In genomic region chr10:52032681-52033629, GRCh38 we compare ENCODE assay signal across 1 cellular context.
TF ChIP-seq lines count a peak whose summit lies in the region.

No MANE protein-coding gene starts in this region.

TF ChIP-seq in WTC11, 78 proteins besides CTCF, POLR2A, EP300 and RAD21 (continued from another document):
- TF ChIP-seq, protein P1, sequence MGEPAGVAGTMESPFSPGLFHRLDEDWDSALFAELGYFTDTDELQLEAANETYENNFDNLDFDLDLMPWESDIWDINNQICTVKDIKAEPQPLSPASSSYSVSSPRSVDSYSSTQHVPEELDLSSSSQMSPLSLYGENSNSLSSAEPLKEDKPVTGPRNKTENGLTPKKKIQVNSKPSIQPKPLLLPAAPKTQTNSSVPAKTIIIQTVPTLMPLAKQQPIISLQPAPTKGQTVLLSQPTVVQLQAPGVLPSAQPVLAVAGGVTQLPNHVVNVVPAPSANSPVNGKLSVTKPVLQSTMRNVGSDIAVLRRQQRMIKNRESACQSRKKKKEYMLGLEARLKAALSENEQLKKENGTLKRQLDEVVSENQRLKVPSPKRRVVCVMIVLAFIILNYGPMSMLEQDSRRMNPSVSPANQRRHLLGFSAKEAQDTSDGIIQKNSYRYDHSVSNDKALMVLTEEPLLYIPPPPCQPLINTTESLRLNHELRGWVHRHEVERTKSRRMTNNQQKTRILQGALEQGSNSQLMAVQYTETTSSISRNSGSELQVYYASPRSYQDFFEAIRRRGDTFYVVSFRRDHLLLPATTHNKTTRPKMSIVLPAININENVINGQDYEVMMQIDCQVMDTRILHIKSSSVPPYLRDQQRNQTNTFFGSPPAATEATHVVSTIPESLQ (CRISPR knock-in tag; IDR thresholded peaks at IDR 0.05) = no peak
- TF ChIP-seq KAT7 (CRISPR knock-in tag; IDR thresholded peaks at IDR 0.05; ENCODE audit: borderline replicate concordance) = no peak
- TF ChIP-seq USF2 (CRISPR knock-in tag; IDR thresholded peaks at IDR 0.05) = no peak
- TF ChIP-seq TEAD1 (CRISPR knock-in tag; IDR thresholded peaks at IDR 0.05) = no peak
- TF ChIP-seq MAX (CRISPR knock-in tag; IDR thresholded peaks at IDR 0.05) = no peak
- no peak for TF ChIP-seq CREM (CRISPR knock-in tag; IDR thresholded peaks at IDR 0.05)
- no peak for TF ChIP-seq SMAD3 (CRISPR knock-in tag; IDR thresholded peaks at IDR 0.05; ENCODE audit: borderline replicate concordance)
- no peak for TF ChIP-seq JAZF1 (CRISPR knock-in tag; IDR thresholded peaks at IDR 0.05)
- TF ChIP-seq MXD4 (CRISPR knock-in tag; IDR thresholded peaks at IDR 0.05; ENCODE audit: borderline replicate concordance) = no peak
- TF ChIP-seq, protein P2, sequence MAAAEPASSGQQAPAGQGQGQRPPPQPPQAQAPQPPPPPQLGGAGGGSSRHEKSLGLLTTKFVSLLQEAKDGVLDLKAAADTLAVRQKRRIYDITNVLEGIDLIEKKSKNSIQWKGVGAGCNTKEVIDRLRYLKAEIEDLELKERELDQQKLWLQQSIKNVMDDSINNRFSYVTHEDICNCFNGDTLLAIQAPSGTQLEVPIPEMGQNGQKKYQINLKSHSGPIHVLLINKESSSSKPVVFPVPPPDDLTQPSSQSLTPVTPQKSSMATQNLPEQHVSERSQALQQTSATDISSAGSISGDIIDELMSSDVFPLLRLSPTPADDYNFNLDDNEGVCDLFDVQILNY (CRISPR knock-in tag; IDR thresholded peaks at IDR 0.05) = no peak
- no peak for TF ChIP-seq ATF2 (CRISPR knock-in tag; IDR thresholded peaks at IDR 0.05; ENCODE audit: borderline replicate concordance, low read depth)
- TF ChIP-seq AR (CRISPR knock-in tag; IDR thresholded peaks at IDR 0.05) = peak; percentile 75; the same call in 1 of the 2 replicates
- TF ChIP-seq ZNF396 (CRISPR knock-in tag; IDR thresholded peaks at IDR 0.05; ENCODE audit: borderline replicate concordance) = no peak
- TF ChIP-seq ERG (CRISPR knock-in tag; IDR thresholded peaks at IDR 0.05) = peak; percentile 93
- peak; percentile 89 for TF ChIP-seq ZNF671 (CRISPR knock-in tag; IDR thresholded peaks at IDR 0.05)
- TF ChIP-seq, protein P3, sequence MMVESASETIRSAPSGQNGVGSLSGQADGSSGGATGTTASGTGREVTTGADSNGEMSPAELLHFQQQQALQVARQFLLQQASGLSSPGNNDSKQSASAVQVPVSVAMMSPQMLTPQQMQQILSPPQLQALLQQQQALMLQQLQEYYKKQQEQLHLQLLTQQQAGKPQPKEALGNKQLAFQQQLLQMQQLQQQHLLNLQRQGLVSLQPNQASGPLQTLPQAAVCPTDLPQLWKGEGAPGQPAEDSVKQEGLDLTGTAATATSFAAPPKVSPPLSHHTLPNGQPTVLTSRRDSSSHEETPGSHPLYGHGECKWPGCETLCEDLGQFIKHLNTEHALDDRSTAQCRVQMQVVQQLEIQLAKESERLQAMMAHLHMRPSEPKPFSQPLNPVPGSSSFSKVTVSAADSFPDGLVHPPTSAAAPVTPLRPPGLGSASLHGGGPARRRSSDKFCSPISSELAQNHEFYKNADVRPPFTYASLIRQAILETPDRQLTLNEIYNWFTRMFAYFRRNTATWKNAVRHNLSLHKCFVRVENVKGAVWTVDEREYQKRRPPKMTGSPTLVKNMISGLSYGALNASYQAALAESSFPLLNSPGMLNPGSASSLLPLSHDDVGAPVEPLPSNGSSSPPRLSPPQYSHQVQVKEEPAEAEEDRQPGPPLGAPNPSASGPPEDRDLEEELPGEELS (CRISPR knock-in tag; IDR thresholded peaks at IDR 0.05) = no peak
- no peak for TF ChIP-seq ZNF138 (CRISPR knock-in tag; conservative IDR thresholded peaks at IDR 0.05)
- TF ChIP-seq ZNF219 (CRISPR knock-in tag; IDR thresholded peaks at IDR 0.05; ENCODE audit: borderline replicate concordance) = no peak
- peak; percentile 95 for TF ChIP-seq NFATC4 (CRISPR knock-in tag; IDR thresholded peaks at IDR 0.05)
- TF ChIP-seq FOXK1 (CRISPR knock-in tag; IDR thresholded peaks at IDR 0.05) = no peak
- no peak for TF ChIP-seq ZNF232 (CRISPR knock-in tag; IDR thresholded peaks at IDR 0.05)
- peak; percentile 77 for TF ChIP-seq PRRX2 (CRISPR knock-in tag; IDR thresholded peaks at IDR 0.05)
- peak; percentile 95 for TF ChIP-seq ZNF532 (CRISPR knock-in tag; IDR thresholded peaks at IDR 0.05; ENCODE audit: borderline replicate concordance)
- peak; percentile 44; the same call in 1 of the 2 replicates for TF ChIP-seq ZMAT4 (CRISPR knock-in tag; IDR thresholded peaks at IDR 0.05)
- TF ChIP-seq, protein P4, sequence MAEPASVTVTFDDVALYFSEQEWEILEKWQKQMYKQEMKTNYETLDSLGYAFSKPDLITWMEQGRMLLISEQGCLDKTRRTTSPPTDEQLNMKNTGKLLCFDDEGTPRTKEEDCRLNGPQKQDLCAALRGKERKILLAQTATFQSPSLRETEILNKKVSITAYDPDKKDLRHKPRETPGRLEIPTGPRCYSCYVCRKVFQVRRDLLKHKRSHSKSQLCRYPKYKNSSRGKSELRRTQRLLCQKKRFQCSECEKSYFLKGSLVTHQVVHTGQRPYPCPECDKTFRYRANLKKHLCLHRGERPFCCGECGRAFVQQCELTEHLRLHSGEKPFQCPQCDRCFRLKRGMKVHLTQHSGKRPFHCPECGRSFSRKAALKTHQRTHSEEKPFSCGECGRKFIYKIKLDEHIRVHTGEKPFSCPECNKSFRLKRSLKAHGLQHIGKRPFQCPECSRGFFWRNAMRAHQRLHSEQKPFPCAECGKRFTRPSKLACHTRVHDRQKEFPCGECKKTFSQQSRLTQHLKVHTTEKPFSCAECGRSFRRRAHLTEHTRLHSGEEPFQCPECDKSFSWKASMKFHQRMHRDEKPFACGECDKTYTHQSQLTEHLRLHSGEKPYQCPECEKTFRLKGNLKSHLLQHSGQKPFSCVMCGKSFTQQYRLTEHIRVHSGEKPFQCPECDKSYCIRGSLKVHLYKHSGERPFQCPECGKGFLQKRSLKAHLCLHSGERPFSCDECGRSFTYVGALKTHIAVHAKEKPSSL (CRISPR knock-in tag; conservative IDR thresholded peaks at IDR 0.05) = peak; percentile 88
- TF ChIP-seq PREB (CRISPR knock-in tag; IDR thresholded peaks at IDR 0.05; ENCODE audit: borderline replicate concordance) = no peak
